Comparison of ENCODE assay signal across 8 cellular contexts in the genomic region with DNA sequence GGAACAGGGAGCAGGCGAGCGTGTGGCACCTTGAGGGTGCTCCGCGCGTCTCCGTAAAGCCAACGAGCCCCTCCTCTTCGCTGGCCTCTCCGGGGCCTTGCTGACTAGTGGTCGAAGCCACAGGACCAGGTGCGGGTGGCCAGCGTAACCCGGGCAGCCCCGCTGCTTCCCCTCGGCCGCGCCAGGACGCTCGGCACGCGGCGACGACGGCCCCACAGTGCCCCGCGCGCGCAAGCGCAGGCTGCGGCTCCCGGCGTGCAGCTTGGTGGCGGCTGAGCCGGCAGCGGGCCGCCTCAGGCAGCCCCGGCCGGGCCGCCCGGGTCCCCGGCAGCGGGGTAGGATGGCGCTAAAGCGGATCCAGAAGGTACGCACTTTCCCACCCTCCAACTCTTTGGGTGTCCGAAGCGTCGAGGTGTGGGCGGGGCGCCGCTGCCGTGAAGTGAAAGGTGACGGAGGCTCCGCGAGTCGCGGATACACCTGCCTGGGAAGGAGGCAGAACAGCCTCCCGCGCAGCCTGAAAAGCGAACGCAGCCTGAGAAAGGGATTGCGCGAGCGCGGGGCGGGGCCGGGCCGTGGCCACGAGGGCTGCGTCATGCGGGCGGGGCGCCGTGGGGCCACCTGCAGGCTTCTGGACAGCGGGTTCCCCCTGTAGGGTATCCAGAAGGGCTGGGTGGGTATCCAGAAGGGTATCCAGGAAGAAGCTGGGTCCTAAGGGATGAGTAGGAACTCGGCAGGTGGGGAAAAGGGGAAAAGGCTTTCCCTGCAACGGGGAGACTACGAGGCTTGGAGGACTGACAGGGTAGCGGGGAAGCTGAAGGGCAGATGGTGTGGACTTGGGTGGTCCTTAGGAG. TPM values are rescaled to one million over a fixed set of nuclear protein-coding genes. Genes with fewer than 3 reads are reported as not detected.
DNase-seq lines count a peak whose midpoint lies in the region; ATAC-seq and TF ChIP-seq lines count a peak whose summit lies in the region.

A gene (plus strand): TSS at position 244 of the 851 bp plus-strand sequence. CDS start 97 bp downstream, at position 341.

- H3K36me3 Mint-ChIP-seq in T-helper 17 cell (ENCODE audit: low read depth) = peaks cover 4% of the 10 kb centered on the region

- no peaks in the 10 kb centered on the region for H3K4me1 ChIP-seq in uterus

- no peaks in the 10 kb centered on the region for H3K9me3 ChIP-seq in T-helper 17 cell (ENCODE audit: control insufficient read depth, low read length, poor library complexity, severe bottlenecking)
- H3K9me3 ChIP-seq in uterus = no peaks in the 10 kb centered on the region

- peak within 1 kb of the TSS; percentile 94 for H3K4me3 Mint-ChIP-seq in T-helper 17 cell

- intact Hi-C loops in left ventricle myocardium superior (cut with micrococcal nuclease) = no loop called here
- intact Hi-C loops in uterus (cut with DNase I; ENCODE audit: low total_unique reads) = no loop called here

- no peak for TF ChIP-seq CTCF in uterus (IDR thresholded peaks at IDR 0.05)

- DNase-seq in NCI-H146 (lab: John Stamatoyannopoulos, UW) (peak; percentile 89), T-helper 17 cell (peak; percentile 76 to 84 (median 79)), amniotic stem cell (lab: John Stamatoyannopoulos, UW) (peak; percentile 27), left ventricle myocardium superior (peak; percentile 93), pulmonary artery endothelial cell (ENCODE audit: low read depth, low spot score) (peak; percentile 19), uterus (peak; percentile 81 to 87)

- peaks cover 25% of the 10 kb centered on the region for H3K4me1 Mint-ChIP-seq in T-helper 17 cell

- H3K4me3 ChIP-seq in uterus = peak within 1 kb of the TSS; percentile 54 to 62

- peak; percentile 84 to 98 for TF ChIP-seq POLR2A in uterus (IDR thresholded peaks at IDR 0.05)

- ATAC-seq in GM18498 (IDR thresholded peaks at IDR 0.05; ENCODE audit: unreplicated experiment) (peak; percentile 93), HG02840 (IDR thresholded peaks at IDR 0.05; ENCODE audit: low FRiP score, unreplicated experiment) (peak; percentile 91), T-helper 17 cell (peak; percentile 91), left ventricle myocardium superior (peak; percentile 97)

- H3K27me3 ChIP-seq in uterus = no peaks in the 10 kb centered on the region

- peak within 1 kb of the TSS; percentile 90 to 93 for H3K27ac ChIP-seq in uterus

- no peaks in the 10 kb centered on the region for H3K27me3 Mint-ChIP-seq in T-helper 17 cell

- H3K36me3 ChIP-seq in uterus = no peaks in the 10 kb centered on the region

- H3K27ac Mint-ChIP-seq in T-helper 17 cell = peak within 1 kb of the TSS; percentile 92

RNA-seq across cellular contexts. Expression of the gene that starts here (rescaled TPM):
- total RNA-seq in T-helper 17 cell (1 to 10 TPM; 6.4 to 6.9 TPM), left ventricle myocardium superior (42.0 TPM), pulmonary artery endothelial cell (8.0 and 9.4 TPM in 2 replicates), uterus (10 to 100 TPM in 3 of 4 donors, 1 to 10 TPM in 1; 5.1 to 23.8 (median 16.5) TPM)

Comparison
In these comparisons a context has a peak if more than half of its experiments do, and no peak if none do; other contexts are left out.
1. Peak in every context shown above with its lines: DNase-seq, ATAC-seq, H3K4me3 ChIP-seq and H3K27ac ChIP-seq.
2. DNase-seq: peak in every context shown above with its lines; median percentile 93 in left ventricle myocardium superior; 89 in NCI-H146; 84 in uterus; 79 in T-helper 17 cell; 27 in amniotic stem cell; 19 in pulmonary artery endothelial cell.